In the genomic region with DNA sequence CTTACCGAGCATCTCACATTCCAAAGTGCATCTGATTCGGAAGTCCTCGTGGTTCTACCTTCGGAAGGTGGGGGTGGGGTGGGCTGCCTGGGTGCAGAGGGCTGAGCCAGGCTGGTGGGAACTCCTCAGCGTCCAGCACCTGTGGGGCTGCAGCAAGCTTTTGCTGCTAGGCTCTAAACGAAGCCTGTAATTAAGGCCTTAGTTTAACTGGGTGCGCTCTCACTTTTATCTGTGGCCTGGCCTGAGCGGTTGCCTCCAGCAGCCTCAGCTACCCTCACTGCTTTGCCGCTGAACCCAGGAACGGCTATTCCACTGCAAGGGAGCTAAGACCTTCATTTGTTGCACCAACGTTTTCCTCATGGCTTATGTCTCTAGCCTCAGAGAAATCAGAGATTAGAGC, we compare ENCODE assay signal across 8 cellular contexts. TPM values are rescaled to one million over a fixed set of nuclear protein-coding genes. Genes with fewer than 3 reads are reported as not detected.
DNase-seq lines count a peak whose midpoint lies in the region; TF ChIP-seq lines count a peak whose summit lies in the region.

No MANE protein-coding gene starts in this region.

- intact Hi-C loops in activated naive CD4-positive, alpha-beta T cell treated with anti-CD3 and anti-CD28 coated beads for 36 hours (cut with micrococcal nuclease) = loop anchor here (1.0 to 5.0 kb wide), 5 partner anchors 318 to 1087 kb away; partner anchors contain the start of gene OTX1
- intact Hi-C loops in transverse colon (cut with DNase I; ENCODE audit: low total_unique reads) = loop anchor here (5.0 kb wide), 1 partner anchor 325 kb away; no protein-coding TSS in a partner anchor

- H2AFZ ChIP-seq in mesenchymal stem cell (ENCODE audit: low read depth, low read length) = peak overlapping the region; percentile 90

- peak overlapping the region; percentile 20 for H2AK5ac ChIP-seq in mesenchymal stem cell (ENCODE audit: low read length, severe bottlenecking)

- H3K27me3 Mint-ChIP-seq in activated naive CD4-positive, alpha-beta T cell treated with anti-CD3 and anti-CD28 coated beads, Interleukin-2, amount 50 U/mL, for 24 hours = peaks cover 4% of the 10 kb centered on the region
- peaks cover 8% of the 10 kb centered on the region for H3K27me3 Mint-ChIP-seq in activated naive CD4-positive, alpha-beta T cell treated with anti-CD3 and anti-CD28 coated beads for 36 hours (ENCODE audit: low read depth)
- peaks cover 2% of the 10 kb centered on the region for H3K27me3 Mint-ChIP-seq in brain

- CTCF ChIA-PET in activated naive CD4-positive, alpha-beta T cell treated with anti-CD3 and anti-CD28 coated beads for 36 hours (lab: Charles Lee) = interaction anchor here (0.6 to 3.6 kb wide), 22 partner anchors 9 to 1086 kb away, joined by 3 to 75 read pairs (median 4); partner anchors contain the start of gene COMMD1

- 59% methylated on average over 11 of the region's 11 CpGs for WGBS in mesenchymal stem cell
- WGBS in transverse colon (ENCODE audit: low coverage in 1 of 2), 2 donors = 56% methylated on average over 10 of the region's 11 CpGs; no CpG with 5 or more reads in 1 of the 2 donors

- peak overlapping the region; percentile 88 for H3K9ac ChIP-seq in mesenchymal stem cell (ENCODE audit: low read length)

- H3K18ac ChIP-seq in mesenchymal stem cell (ENCODE audit: low read depth in 1 of 2, low read length in 2 of 2) = peak overlapping the region in 1 of 2 experiments; percentile 54

- TF ChIP-seq EP300 in transverse colon (IDR thresholded peaks at IDR 0.05; ENCODE audit: low read depth) = no peak

- no peak for TF ChIP-seq POLR2A in transverse colon (IDR thresholded peaks at IDR 0.05)

- peak overlapping the region in 1 of 2 experiments; percentile 37 for H2BK12ac ChIP-seq in mesenchymal stem cell (ENCODE audit: low read length in 2 of 2)

- H2BK120ac ChIP-seq in mesenchymal stem cell (ENCODE audit: low read depth, low read length) = no peak overlapping the region

- no peak overlapping the region for H2BK15ac ChIP-seq in mesenchymal stem cell (ENCODE audit: low read depth, poor library complexity, severe bottlenecking)

- H2BK5ac ChIP-seq in mesenchymal stem cell (ENCODE audit: low read depth, low read length, poor library complexity, severe bottlenecking) = no peak overlapping the region

- H3K4me3 ChIP-seq in mesenchymal stem cell (ENCODE audit: insufficient read depth in 1 of 2, low read depth in 1 of 2, low read length in 2 of 2) (peak overlapping the region in 1 of 2 experiments; percentile 69), transverse colon (peak overlapping the region in 3 of 4 donors; percentile 47 to 60 (median 47))

- no peak overlapping the region for H3K23ac ChIP-seq in mesenchymal stem cell (ENCODE audit: low read length in 2 of 2)

- H3K4ac ChIP-seq in mesenchymal stem cell (ENCODE audit: low read depth in 1 of 2, low read length in 2 of 2) = peak overlapping the region in 1 of 2 experiments; percentile 29

- H3K4me1 Mint-ChIP-seq in activated naive CD4-positive, alpha-beta T cell treated with anti-CD3 and anti-CD28 coated beads, Interleukin-2, amount 50 U/mL, for 24 hours = no peaks in the 10 kb centered on the region
- no peaks in the 10 kb centered on the region for H3K4me1 Mint-ChIP-seq in activated naive CD4-positive, alpha-beta T cell treated with anti-CD3 and anti-CD28 coated beads for 36 hours (ENCODE audit: low read depth)
- peaks cover 25% of the 10 kb centered on the region for H3K4me1 Mint-ChIP-seq in brain

- H3K79me1 ChIP-seq in mesenchymal stem cell (replicated peaks; ENCODE audit: low read length, poor library complexity, severe bottlenecking) = no peaks in the 10 kb centered on the region

- no peak overlapping the region for H4K91ac ChIP-seq in mesenchymal stem cell (ENCODE audit: low read length)

- peak overlapping the region; percentile 78 for H3K4me2 ChIP-seq in mesenchymal stem cell (ENCODE audit: low read length, poor library complexity, severe bottlenecking)

- in situ Hi-C loops in transverse colon (cut with MboI; ENCODE audit: low pct_ligation_motif_present in 1 of 4, low pct_unique_long_range_greater_than_20kb in 1 of 4, low sequenced_read_pairs in 3 of 4) = loop anchor here in 2 of 4 donors (5.0 kb wide), 1 partner anchor 320 kb away; no protein-coding TSS in a partner anchor

- no peak for DNase-seq in activated naive CD4-positive, alpha-beta T cell treated with anti-CD3 and anti-CD28 coated beads for 36 hours
- DNase-seq in mesenchymal stem cell = no peak
- no peak for DNase-seq in transverse colon
- no peak for DNase-seq in foreskin melanocyte
- no peak for DNase-seq in SHP77 (lab: John Stamatoyannopoulos, UW)
- no peak for DNase-seq in activated naive CD4-positive, alpha-beta T cell (lab: John Stamatoyannopoulos, UW)

- no peaks in the 10 kb centered on the region for H3K9me3 Mint-ChIP-seq in activated naive CD4-positive, alpha-beta T cell treated with anti-CD3 and anti-CD28 coated beads, Interleukin-2, amount 50 U/mL, for 24 hours
- no peaks in the 10 kb centered on the region for H3K9me3 Mint-ChIP-seq in activated naive CD4-positive, alpha-beta T cell treated with anti-CD3 and anti-CD28 coated beads for 36 hours
- no peaks in the 10 kb centered on the region for H3K9me3 Mint-ChIP-seq in brain

- H3K14ac ChIP-seq in mesenchymal stem cell (ENCODE audit: low read length in 2 of 2) = no peak overlapping the region

- no peaks in the 10 kb centered on the region for H3K36me3 Mint-ChIP-seq in activated naive CD4-positive, alpha-beta T cell treated with anti-CD3 and anti-CD28 coated beads, Interleukin-2, amount 50 U/mL, for 24 hours
- no peaks in the 10 kb centered on the region for H3K36me3 Mint-ChIP-seq in activated naive CD4-positive, alpha-beta T cell treated with anti-CD3 and anti-CD28 coated beads for 36 hours (ENCODE audit: low read depth)
- no peaks in the 10 kb centered on the region for H3K36me3 Mint-ChIP-seq in brain

- H3K27ac ChIP-seq in mesenchymal stem cell (ENCODE audit: low read length, poor library complexity, severe bottlenecking) (no peak overlapping the region), transverse colon (peak overlapping the region in 3 of 4 donors; percentile 70 to 82 (median 81))

- TF ChIP-seq CTCF in brain (conservative IDR thresholded peaks at IDR 0.05) = no peak
- no peak for TF ChIP-seq CTCF in transverse colon (IDR thresholded peaks at IDR 0.05)

- no peak overlapping the region for H3K27ac Mint-ChIP-seq in activated naive CD4-positive, alpha-beta T cell treated with anti-CD3 and anti-CD28 coated beads, Interleukin-2, amount 50 U/mL, for 24 hours
- no peak overlapping the region for H3K27ac Mint-ChIP-seq in activated naive CD4-positive, alpha-beta T cell treated with anti-CD3 and anti-CD28 coated beads for 36 hours
- peak overlapping the region in 4 of 5 experiments; percentile 8 to 66 (median 52) for H3K27ac Mint-ChIP-seq in brain

- H3K36me3 ChIP-seq in mesenchymal stem cell (ENCODE audit: control insufficient read depth in 1 of 2, insufficient read depth in 2 of 2, low read depth in 1 of 2, low read length in 2 of 2) = no peaks in the 10 kb centered on the region
- no peaks in the 10 kb centered on the region for H3K36me3 ChIP-seq in transverse colon

- H3K4me1 ChIP-seq in mesenchymal stem cell (ENCODE audit: control insufficient read depth, insufficient read depth, low read depth, low read length) (peaks cover 19% of the 10 kb centered on the region), transverse colon (peaks cover 4 to 14% (median 8%) of the 10 kb centered on the region in 4 donors)

- H3K27me3 ChIP-seq in mesenchymal stem cell (ENCODE audit: control insufficient read depth in 1 of 2, insufficient read depth in 1 of 2, low read length in 2 of 2) (no peaks in the 10 kb centered on the region), transverse colon (no peaks in the 10 kb centered on the region)

- H3K4me3 Mint-ChIP-seq in activated naive CD4-positive, alpha-beta T cell treated with anti-CD3 and anti-CD28 coated beads, Interleukin-2, amount 50 U/mL, for 24 hours = peak overlapping the region; percentile 52
- H3K4me3 Mint-ChIP-seq in activated naive CD4-positive, alpha-beta T cell treated with anti-CD3 and anti-CD28 coated beads for 36 hours = no peak overlapping the region
- peak overlapping the region; percentile 65 to 77 (median 76) for H3K4me3 Mint-ChIP-seq in brain

- H3K9me3 ChIP-seq in mesenchymal stem cell (ENCODE audit: control insufficient read depth, low read length) (no peaks in the 10 kb centered on the region), transverse colon (no peaks in the 10 kb centered on the region)

- peak overlapping the region; percentile 97 for H4K8ac ChIP-seq in mesenchymal stem cell (ENCODE audit: low read length)

RNA-seq across cellular contexts. Expression of gene TMEM17, which starts 48.4 kb away (rescaled TPM):
- total RNA-seq in activated naive CD4-positive, alpha-beta T cell treated with anti-CD3 and anti-CD28 coated beads for 36 hours = under 1 TPM in 1 of 2 experiments, not detected in 1; 0.21 TPM
- 1.8 TPM for polyA plus RNA-seq in brain (ENCODE audit: insufficient read depth, low read depth, low replicate concordance)
- polyA plus RNA-seq in mesenchymal stem cell (2013, experiment 1 of 2) = 2.8 TPM
- 2.8 TPM for polyA plus RNA-seq in mesenchymal stem cell (2013, experiment 2 of 2)
- total RNA-seq in transverse colon = 1 to 10 TPM in 1 of 4 donors, under 1 TPM in 1, not detected in 2; 0.96 to 1.4 TPM

Comparison
In these comparisons a context has a peak if more than half of its experiments do, and no peak if none do; other contexts are left out.
1. H3K27ac Mint-ChIP-seq: peak in brain (4 of 5); none in activated naive CD4-positive, alpha-beta T cell treated with anti-CD3 and anti-CD28 coated beads, Interleukin-2, amount 50 U/mL, for 24 hours (single experiment) and activated naive CD4-positive, alpha-beta T cell treated with anti-CD3 and anti-CD28 coated beads for 36 hours (single experiment).